In genomic region chr9:137316012-137316981, GRCh38 we compare ENCODE assay signal across 8 cellular contexts. TPM values are rescaled to one million over a fixed set of nuclear protein-coding genes. Genes with fewer than 3 reads are reported as not detected.
DNase-seq lines count a peak whose midpoint lies in the region; ATAC-seq and TF ChIP-seq lines count a peak whose summit lies in the region.

No MANE protein-coding gene starts in this region.

- H3K4me3 ChIP-seq in PC-9: peak overlapping the region; percentile 53; the same call in 1 of the 2 replicates
- peak overlapping the region; percentile 18 for H3K4me3 ChIP-seq in epithelial cell of proximal tubule (ENCODE audit: low read depth, low read length)
- no peak overlapping the region for H3K4me3 ChIP-seq in ovary

- H3K9me3 ChIP-seq in PC-9 (ENCODE audit: insufficient read depth, low read depth) (no peaks in the 10 kb centered on the region), ovary (no peaks in the 10 kb centered on the region)

- no peak for TF ChIP-seq EP300 in ovary (IDR thresholded peaks at IDR 0.05)

- H3K36me3 ChIP-seq in PC-9 (ENCODE audit: low read depth) (no peaks in the 10 kb centered on the region), ovary (no peaks in the 10 kb centered on the region)

- no peaks in the 10 kb centered on the region for H4K20me1 ChIP-seq in PC-9 (ENCODE audit: insufficient read depth)

- 4 to 6% (median 6%) methylated on average over 50 to 79 of the region's 83 CpGs for WGBS in ovary, 3 donors

- no TSS peak for BruUV-seq in PC-9 (replicated peaks; lab: Mats Ljungman, UMichigan)

- TF ChIP-seq POLR2A in ovary (IDR thresholded peaks at IDR 0.05): no peak

- H3K79me2 ChIP-seq in PC-9 (ENCODE audit: low read depth): no peaks in the 10 kb centered on the region

- H3K27me3 ChIP-seq in PC-9 (ENCODE audit: insufficient read depth, low read depth): no peaks in the 10 kb centered on the region
- H3K27me3 ChIP-seq in ovary: no peaks in the 10 kb centered on the region

- peaks cover 34% of the 10 kb centered on the region for H3K4me1 ChIP-seq in PC-9 (replicated peaks; ENCODE audit: insufficient read depth)
- H3K4me1 ChIP-seq in ovary (ENCODE audit: insufficient read depth): peaks cover 5% of the 10 kb centered on the region

- peak; percentile 62 for DNase-seq in activated effector memory CD4-positive, alpha-beta T cell treated with anti-CD3 and anti-CD28 coated beads, Interleukin-2, amount 50 U/mL, for 16 hours
- DNase-seq in activated effector memory CD4-positive, alpha-beta T cell treated with Interleukin-2 at 50 U/mL for 16 hours: no peak
- DNase-seq in PC-9 (peak in 1 of 2 experiments; percentile 71), epithelial cell of proximal tubule (ENCODE audit: low read depth) (no peak), ovary (peak; percentile 39 to 75 (median 66)), cortex of kidney (lab: John Stamatoyannopoulos, UW) (no peak)
- DNase-seq in stimulated activated CD4-positive, alpha-beta T cell treated with anti-CD3 and anti-CD28 coated beads, Interleukin-2, amount 100 ng/mL, for 48 hours: no peak

- H3K27ac ChIP-seq in PC-9 (no peak overlapping the region), ovary (no peak overlapping the region)

- intact Hi-C loops in PC-9 (cut with micrococcal nuclease; ENCODE audit: unreplicated experiment) (no loop called here), ovary (cut with DNase I) (no loop called here)

- POLR2A ChIA-PET in PC-9 (lab: Charles Lee; ENCODE audit: unreplicated experiment): interaction anchor here (0.6 to 0.8 kb wide), 5 partner anchors 21 to 931 kb away, joined by 3 to 20 read pairs (median 5); no protein-coding TSS in a partner anchor

- TF ChIP-seq CTCF in PC-9 (conservative IDR thresholded peaks at IDR 0.05): no peak
- no peak for TF ChIP-seq CTCF in epithelial cell of proximal tubule (conservative IDR thresholded peaks at IDR 0.05; ENCODE audit: low read depth, low read length)
- TF ChIP-seq CTCF in ovary (IDR thresholded peaks at IDR 0.05): no peak

- no peak overlapping the region for H2AFZ ChIP-seq in PC-9

- no peak for ATAC-seq in GM21367 (IDR thresholded peaks at IDR 0.05; ENCODE audit: unreplicated experiment)

- peaks cover 12% of the 10 kb centered on the region; the same call in 1 of the 2 replicates for H3F3A ChIP-seq in PC-9 (ENCODE audit: insufficient read depth, low read depth)

- peak overlapping the region; percentile 81 for H3K4me2 ChIP-seq in PC-9

- H3K9me2 ChIP-seq in PC-9 (ENCODE audit: insufficient read depth): no peaks in the 10 kb centered on the region

- CTCF ChIA-PET in PC-9 (lab: Charles Lee): interaction anchor here (0.5 to 1.4 kb wide), 3 partner anchors 10 to 796 kb away, joined by 3 to 6 read pairs (median 6); partner anchors contain the start of gene NRARP

RNA-seq across cellular contexts. Expression of gene NRARP, which starts 14.2 kb away (rescaled TPM):
- total RNA-seq in PC-9 (2021): 20.6 and 25.8 TPM in 2 replicates
- total RNA-seq in epithelial cell of proximal tubule: 2.2 and 4.9 TPM in 2 replicates
- 10 to 100 TPM in 1 of 7 donors, 1 to 10 TPM in 6; 1.3 to 13.8 (median 4.6) TPM for total RNA-seq in ovary
- polyA plus RNA-seq in ovary: 1 to 10 TPM; 2.6 to 3.4 TPM

RNA-seq across cellular contexts. Expression of gene TOR4A, which starts 38.8 kb away (rescaled TPM):
- total RNA-seq in PC-9 (2021): 48.9 and 59.9 TPM in 2 replicates
- 48.5 and 56.1 TPM in 2 replicates for total RNA-seq in epithelial cell of proximal tubule
- 10 to 100 TPM in 4 of 7 donors, 1 to 10 TPM in 3; 6.4 to 16.3 (median 11.2) TPM for total RNA-seq in ovary
- polyA plus RNA-seq in ovary: 1 to 10 TPM in 1 of 2 donors, under 1 TPM in 1; 0.85 to 5.3 TPM

Comparison
In these comparisons a context has a peak if more than half of its experiments do, and no peak if none do; other contexts are left out.
1. DNase-seq: peak in activated effector memory CD4-positive, alpha-beta T cell treated with anti-CD3 and anti-CD28 coated beads, Interleukin-2, amount 50 U/mL, for 16 hours (single experiment) and ovary (5 of 5); none in activated effector memory CD4-positive, alpha-beta T cell treated with Interleukin-2 at 50 U/mL for 16 hours (single experiment), epithelial cell of proximal tubule (single experiment), stimulated activated CD4-positive, alpha-beta T cell treated with anti-CD3 and anti-CD28 coated beads, Interleukin-2, amount 100 ng/mL, for 48 hours (0 of 2) and cortex of kidney (single experiment).